ENCODE assay signal across 18 cellular contexts in the genomic region with DNA sequence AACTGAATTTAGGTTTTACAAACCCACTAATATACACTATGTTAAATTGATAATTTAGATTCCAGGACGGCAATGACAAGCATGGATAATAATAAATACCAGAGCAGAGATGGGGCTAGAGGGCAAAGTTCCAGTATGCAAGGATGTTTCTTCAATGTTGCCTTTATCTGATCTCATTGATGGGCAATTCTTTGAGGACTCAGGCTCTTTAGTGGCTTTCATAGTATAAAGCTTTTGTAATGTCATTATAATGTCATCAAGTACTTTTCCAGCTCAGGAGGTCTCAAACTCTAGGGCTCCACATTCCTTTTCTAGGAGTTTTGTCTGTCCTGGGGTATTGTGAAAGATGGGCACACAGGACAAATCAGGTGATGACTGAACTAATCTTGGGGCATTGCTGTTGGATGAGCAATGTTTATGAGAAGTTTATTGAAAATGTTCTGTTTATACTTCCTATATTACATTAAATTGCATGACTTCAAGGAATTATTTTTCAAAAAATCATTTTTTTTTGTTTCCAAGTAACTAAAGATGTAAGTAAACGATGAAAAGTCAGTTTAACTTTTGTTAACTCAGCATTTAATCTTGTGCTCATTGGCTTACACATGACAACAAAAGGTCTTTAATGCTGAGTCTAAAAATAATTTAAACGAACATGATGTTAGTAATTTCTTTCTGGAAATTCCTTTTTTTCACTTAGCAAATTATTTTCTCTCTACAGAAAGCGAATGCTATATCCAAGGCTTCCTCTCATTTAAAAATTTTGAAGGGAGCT.
DNase-seq lines count a peak whose midpoint lies in the region; ATAC-seq, FAIRE-seq and TF ChIP-seq lines count a peak whose summit lies in the region.
"Had no signal": no experiment of that assay in that cellular context is flagged by ENCODE, and none has a peak within 500 bp of the region (broad histone marks: within the 10 kb centered on the region; RNA-seq: fewer than 3 reads in every experiment).

No MANE protein-coding gene starts in this region.

- TF ChIP-seq POLR2A in HepG2 (IDR thresholded peaks at IDR 0.05; ENCODE audit: insufficient read depth in 1 of 2, low read depth in 2 of 2, low read length in 2 of 2) (no peak), right lobe of liver (IDR thresholded peaks at IDR 0.05) (no peak)

- H3K36me3 ChIP-seq in HepG2 (replicated peaks in 1 of 2; ENCODE audit: control insufficient read depth in 1 of 2, insufficient read depth in 2 of 2, low read length in 2 of 2) (no peaks in the 10 kb centered on the region), right lobe of liver (no peaks in the 10 kb centered on the region)

- H3K27ac ChIP-seq in HepG2 (ENCODE audit: extremely low read length, insufficient read depth, low read length) (no peak overlapping the region), right lobe of liver (no peak overlapping the region)

- H3K9me3 ChIP-seq in HepG2 (ENCODE audit: low read length): no peaks in the 10 kb centered on the region
- no peaks in the 10 kb centered on the region for H3K9me3 ChIP-seq in right lobe of liver

- intact Hi-C loops in HepG2 (cut with micrococcal nuclease; ENCODE audit: unreplicated experiment): no loop called here
- intact Hi-C loops in right lobe of liver (cut with DNase I): no loop called here

- no peak for TF ChIP-seq RAD21 in HepG2 (CRISPR knock-in tag; IDR thresholded peaks at IDR 0.05)

- in situ Hi-C loops in HepG2 (cut with HindIII; ENCODE audit: extremely low pct_ligation_motif_present, low pct_unique_long_range_greater_than_20kb): no loop called here

- POLR2A ChIA-PET in HepG2 (lab: Yijun Ruan, JAX): no interaction called here

- H3K4me1 ChIP-seq in HepG2 (ENCODE audit: insufficient read depth, low read length) (no peaks in the 10 kb centered on the region), right lobe of liver (no peaks in the 10 kb centered on the region)

- no peak for TF ChIP-seq EP300 in HepG2 (IDR thresholded peaks at IDR 0.05; ENCODE audit: low read depth in 2 of 2, low read length in 2 of 2)
- no peak for TF ChIP-seq EP300 in HepG2 (CRISPR knock-in tag; IDR thresholded peaks at IDR 0.05; ENCODE audit: borderline replicate concordance)

- no TSS peak for BruUV-seq in HepG2 (replicated peaks; lab: Mats Ljungman, UMichigan)

- TF ChIP-seq CTCF in HepG2 (CRISPR knock-in tag; IDR thresholded peaks at IDR 0.05) (no peak), right lobe of liver (IDR thresholded peaks at IDR 0.05) (no peak)

- FAIRE-seq in HepG2 (lab: Jason Lieb, UNC): no peak
- FAIRE-seq: G401.6, GM12892, GM19239, HTR-8/SVneo had no signal

- H3K4me3 ChIP-seq in HepG2 (replicated peaks in 1 of 3; ENCODE audit: insufficient read depth in 1 of 3, low read depth in 2 of 3, low read length in 3 of 3): no peak overlapping the region
- H3K4me3 ChIP-seq in right lobe of liver: no peak overlapping the region

- no peaks in the 10 kb centered on the region for H4K20me1 ChIP-seq in HepG2 (ENCODE audit: insufficient read depth, low read length)

- DNase-seq in HepG2 (ENCODE audit: low spot score) (no peak), right lobe of liver (no peak), LHCN-M2 (ENCODE audit: low read depth) (peak; percentile 38), cerebellar cortex (ENCODE audit: low spot score) (peak; percentile 17), NCI-H748 (lab: John Stamatoyannopoulos, UW; ENCODE audit: unreplicated experiment) (no peak)
- DNase-seq: 8988T; ACHN; Calu3; CD4-positive, alpha-beta T cell; DMS 273 treated with DMSO at 0.1 percent for 48 hours; H7; KG1 had no signal

- no peak overlapping the region for H3K9ac ChIP-seq in HepG2 (ENCODE audit: insufficient read depth, low read depth, low read length)

- CTCF ChIA-PET in HepG2 (lab: Yijun Ruan, JAX; ENCODE audit: low intra/inter-chr PET ratio, low total read pairs): no interaction called here

- ATAC-seq in HepG2 (no peak), right lobe of liver (no peak), GM18873 (IDR thresholded peaks at IDR 0.05; ENCODE audit: low FRiP score, unreplicated experiment) (no peak), GM19395 (IDR thresholded peaks at IDR 0.05; ENCODE audit: unreplicated experiment) (no peak)

- no peaks in the 10 kb centered on the region for H3K27me3 ChIP-seq in HepG2 (ENCODE audit: control insufficient read depth in 1 of 2, insufficient read depth in 2 of 2, low read length in 2 of 2)
- H3K27me3 ChIP-seq in right lobe of liver: no peaks in the 10 kb centered on the region

- WGBS in HepG2 (ENCODE audit: low lambda C conversion rate): under 1% methylated on average over 4 of the region's 4 CpGs
- WGBS in right lobe of liver (ENCODE audit: insufficient coverage, low coverage, low lambda C conversion rate, missing lambda C conversion rate): 37% methylated on average over 4 of the region's 4 CpGs

- H2AFZ ChIP-seq in HepG2 (ENCODE audit: low read length): no peak overlapping the region

- H3K4me2 ChIP-seq in HepG2 (ENCODE audit: low read depth, low read length): no peak overlapping the region

- H3K79me2 ChIP-seq in HepG2 (ENCODE audit: insufficient read depth, low read length): no peaks in the 10 kb centered on the region

TF ChIP-seq in HepG2, 621 proteins besides CTCF, POLR2A, EP300 and RAD21:
- TF ChIP-seq ATAD3A (CRISPR knock-in tag; IDR thresholded peaks at IDR 0.05) (no peak), ZBTB38 (CRISPR knock-in tag; IDR thresholded peaks at IDR 0.05) (no peak), MEIS1 (CRISPR knock-in tag; IDR thresholded peaks at IDR 0.05; ENCODE audit: borderline replicate concordance) (no peak), ZNF761 (CRISPR knock-in tag; conservative IDR thresholded peaks at IDR 0.05) (no peak), MAFK (conservative IDR thresholded peaks at IDR 0.05 in 1 of 2, IDR thresholded peaks at IDR 0.05 in 1 of 2; ENCODE audit: low read length in 2 of 2) (peak; percentile 83 to 92), ZNF768 (CRISPR knock-in tag; IDR thresholded peaks at IDR 0.05) (no peak), ZNF335 (CRISPR knock-in tag; IDR thresholded peaks at IDR 0.05) (no peak), MLLT10 (CRISPR knock-in tag; IDR thresholded peaks at IDR 0.05) (no peak), MAFF (IDR thresholded peaks at IDR 0.05; ENCODE audit: low read depth, low read length) (peak; percentile 89), ZNF34 (CRISPR knock-in tag; IDR thresholded peaks at IDR 0.05; ENCODE audit: borderline replicate concordance) (no peak), PAWR (CRISPR knock-in tag; IDR thresholded peaks at IDR 0.05; ENCODE audit: borderline replicate concordance) (no peak)
- TF ChIP-seq, protein P1, sequence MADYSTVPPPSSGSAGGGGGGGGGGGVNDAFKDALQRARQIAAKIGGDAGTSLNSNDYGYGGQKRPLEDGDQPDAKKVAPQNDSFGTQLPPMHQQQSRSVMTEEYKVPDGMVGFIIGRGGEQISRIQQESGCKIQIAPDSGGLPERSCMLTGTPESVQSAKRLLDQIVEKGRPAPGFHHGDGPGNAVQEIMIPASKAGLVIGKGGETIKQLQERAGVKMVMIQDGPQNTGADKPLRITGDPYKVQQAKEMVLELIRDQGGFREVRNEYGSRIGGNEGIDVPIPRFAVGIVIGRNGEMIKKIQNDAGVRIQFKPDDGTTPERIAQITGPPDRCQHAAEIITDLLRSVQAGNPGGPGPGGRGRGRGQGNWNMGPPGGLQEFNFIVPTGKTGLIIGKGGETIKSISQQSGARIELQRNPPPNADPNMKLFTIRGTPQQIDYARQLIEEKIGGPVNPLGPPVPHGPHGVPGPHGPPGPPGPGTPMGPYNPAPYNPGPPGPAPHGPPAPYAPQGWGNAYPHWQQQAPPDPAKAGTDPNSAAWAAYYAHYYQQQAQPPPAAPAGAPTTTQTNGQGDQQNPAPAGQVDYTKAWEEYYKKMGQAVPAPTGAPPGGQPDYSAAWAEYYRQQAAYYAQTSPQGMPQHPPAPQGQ (CRISPR knock-in tag; IDR thresholded peaks at IDR 0.05; ENCODE audit: borderline replicate concordance): no peak

Comparison
In these comparisons a context has a peak if more than half of its experiments do, and no peak if none do; other contexts are left out.
1. DNase-seq: peak in LHCN-M2 (single experiment) and cerebellar cortex (single experiment); none in HepG2 (single experiment), right lobe of liver (0 of 3) and NCI-H748 (single experiment).